Comparison of ENCODE assay signal across 35 cellular contexts in the genomic region with DNA sequence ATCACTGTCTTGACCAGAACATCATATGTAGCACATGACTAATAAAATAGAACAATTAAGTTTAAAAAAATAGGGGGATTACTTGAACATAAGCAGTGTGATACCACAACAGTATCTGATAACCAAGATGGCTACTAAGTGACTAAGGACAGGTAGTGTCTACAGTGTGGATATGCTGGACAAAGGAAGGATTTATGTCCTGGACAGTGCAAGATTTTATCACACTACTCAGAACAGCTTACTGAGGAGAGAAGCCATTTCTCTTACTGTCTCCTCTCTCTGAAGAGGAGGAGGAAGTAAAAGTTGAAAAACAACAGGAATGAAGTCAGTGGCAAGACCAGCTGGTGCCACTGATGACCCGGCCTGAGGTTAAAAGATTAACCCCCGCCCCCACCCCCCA.
"Had no signal": no experiment of that assay in that cellular context is flagged by ENCODE, and none has a peak within 500 bp of the region (broad histone marks: within the 10 kb centered on the region; RNA-seq: fewer than 3 reads in every experiment).

No MANE protein-coding gene starts in this region.

- H3K27ac Mint-ChIP-seq: activated CD4-positive, alpha-beta T cell treated with anti-CD3 and anti-CD28 coated beads for 36 hours; activated CD4-positive, alpha-beta T cell treated with anti-CD3 and anti-CD28 coated beads, Interleukin-2, amount 10 ng/mL, durations not matched to agents 7 days and 5 days; activated CD8-positive, alpha-beta T cell treated with anti-CD3 and anti-CD28 coated beads, Interleukin-2, amount 10 ng/mL, durations not matched to agents 7 days and 5 days; activated naive CD4-positive, alpha-beta T cell treated with anti-CD3 and anti-CD28 coated beads, Interleukin-2, amount 10 ng/mL, durations not matched to agents 7 days and 5 days; activated naive CD8-positive, alpha-beta T cell; activated naive CD8-positive, alpha-beta T cell treated with anti-CD3 and anti-CD28 coated beads, Interleukin-2, amount 50 U/mL, for 24 hours; activated T-helper 1 cell treated with anti-CD3 and anti-CD28 coated beads, Interleukin-12 subunit alpha, Interleukin-12 subunit beta, Interleukin-2, Interleukin-4 antibody, amounts not matched to agents 30 ng/mL and 10 ng/mL and 1 ng/mL, durations not matched to agents 14 hours and 24 hours and 36 hours; brain; IgD-negative memory B cell; WTC11 had no signal

- H2AFZ ChIP-seq: PC-9 had no signal

- H3K4me3 Mint-ChIP-seq: activated CD4-positive, alpha-beta T cell treated with anti-CD3 and anti-CD28 coated beads for 36 hours; activated CD4-positive, alpha-beta T cell treated with anti-CD3 and anti-CD28 coated beads, Interleukin-2, amount 10 ng/mL, durations not matched to agents 7 days and 5 days; activated CD8-positive, alpha-beta T cell treated with anti-CD3 and anti-CD28 coated beads, Interleukin-2, amount 10 ng/mL, durations not matched to agents 7 days and 5 days; activated naive CD4-positive, alpha-beta T cell treated with anti-CD3 and anti-CD28 coated beads, Interleukin-2, amount 10 ng/mL, durations not matched to agents 7 days and 5 days; activated naive CD8-positive, alpha-beta T cell; activated naive CD8-positive, alpha-beta T cell treated with anti-CD3 and anti-CD28 coated beads, Interleukin-2, amount 50 U/mL, for 24 hours; activated T-cell treated with anti-CD3 and anti-CD28 coated beads, Interleukin-2, amount 50 U/mL, for 4 hours; activated T-helper 1 cell treated with anti-CD3 and anti-CD28 coated beads, Interleukin-12 subunit alpha, Interleukin-12 subunit beta, Interleukin-2, Interleukin-4 antibody, amounts not matched to agents 30 ng/mL and 10 ng/mL and 1 ng/mL, durations not matched to agents 14 hours and 24 hours and 36 hours; WTC11 had no signal

- H3K4me3 ChIP-seq: PC-9 had no signal

- DNase-seq: activated CD4-positive, alpha-beta T cell treated with anti-CD3 and anti-CD28 coated beads for 36 hours; activated CD4-positive, alpha-beta T cell treated with anti-CD3 and anti-CD28 coated beads, Interleukin-2, amount 10 ng/mL, durations not matched to agents 7 days and 5 days; activated CD4-positive, alpha-beta T cell treated with anti-CD3 and anti-CD28 coated beads, Interleukin-2, amount 50 U/mL, for 48 hours; activated CD8-positive, alpha-beta memory T cell treated with anti-CD3 and anti-CD28 coated beads, Interleukin-2, amount 50 U/mL, for 4 hours; activated CD8-positive, alpha-beta T cell treated with anti-CD3 and anti-CD28 coated beads, Interleukin-2, amount 10 ng/mL, durations not matched to agents 7 days and 5 days; activated naive CD4-positive, alpha-beta T cell treated with anti-CD3 and anti-CD28 coated beads, Interleukin-2, amount 10 ng/mL, durations not matched to agents 7 days and 5 days; activated naive CD8-positive, alpha-beta T cell treated with anti-CD3 and anti-CD28 coated beads, Interleukin-2, amount 50 U/mL, for 24 hours; activated T-cell treated with anti-CD3 and anti-CD28 coated beads for 4 hours; activated T-cell treated with anti-CD3 and anti-CD28 coated beads, Interleukin-2, amount 50 U/mL, for 4 hours; anterior cingulate cortex; caudate nucleus; MM.1S; NCI-H1048; NCI-H1105 treated with DMSO at 0.1 percent for 48 hours; NCI-H1436; NCI-H1694; NCI-H1930; NCI-H2081 treated with DMSO at 0.1 percent for 48 hours; NCI-H345; NCI-H524 treated with DMSO at 0.1 percent for 48 hours; PC-9; SIG-M5; SW 1271; T-helper 1 cell; T-helper 2 cell; T-helper 9 cell had no signal

- H3K9ac ChIP-seq: KMS-11 had no signal

- H3K4me2 ChIP-seq: KMS-11, PC-9 had no signal

- H3K36me3 Mint-ChIP-seq: activated naive CD4-positive, alpha-beta T cell treated with anti-CD3 and anti-CD28 coated beads, Interleukin-2, amount 10 ng/mL, durations not matched to agents 7 days and 5 days; brain; WTC11 had no signal

- H3K27me3 Mint-ChIP-seq: activated naive CD4-positive, alpha-beta T cell treated with anti-CD3 and anti-CD28 coated beads, Interleukin-2, amount 10 ng/mL, durations not matched to agents 7 days and 5 days; activated naive CD8-positive, alpha-beta T cell; activated naive CD8-positive, alpha-beta T cell treated with anti-CD3 and anti-CD28 coated beads, Interleukin-2, amount 50 U/mL, for 24 hours had no signal

- H3K27ac ChIP-seq: KMS-11, PC-9, RWPE1 had no signal

- H3K9me3 Mint-ChIP-seq: activated naive CD4-positive, alpha-beta T cell treated with anti-CD3 and anti-CD28 coated beads, Interleukin-2, amount 10 ng/mL, durations not matched to agents 7 days and 5 days; WTC11 had no signal

- ATAC-seq: activated CD4-positive, alpha-beta T cell treated with anti-CD3 and anti-CD28 coated beads for 36 hours; activated CD4-positive, CD25-positive, alpha-beta regulatory T cell treated with anti-CD3 and anti-CD28 coated beads, Interleukin-2, amount 50 U/mL, for 24 hours; activated CD8-positive, alpha-beta T cell treated with anti-CD3 and anti-CD28 coated beads, Interleukin-2, amount 10 ng/mL, durations not matched to agents 7 days and 5 days; activated naive CD8-positive, alpha-beta T cell treated with anti-CD3 and anti-CD28 coated beads, Interleukin-2, amount 50 U/mL, for 24 hours; activated T-cell treated with anti-CD3 and anti-CD28 coated beads, Interleukin-2, amount 50 U/mL, for 4 hours; Right ventricle myocardium inferior; WTC11 had no signal
